10 cellular contexts compared by ENCODE assay signal in genomic region chr4:71732706-71733105, GRCh38. TPM values are rescaled to one million over a fixed set of nuclear protein-coding genes. Genes with fewer than 3 reads are reported as not detected.
A peak's percentile ranks its signal among the peaks of the same experiment; 100 is the strongest.
DNase-seq lines count a peak whose midpoint lies in the region; FAIRE-seq and TF ChIP-seq lines count a peak whose summit lies in the region.
"Had no signal": no experiment of that assay in that cellular context is flagged by ENCODE, and none has a peak within 500 bp of the region (broad histone marks: within the 10 kb centered on the region; RNA-seq: fewer than 3 reads in every experiment).

No MANE protein-coding gene starts in this region.

- TF ChIP-seq CTCF in endothelial cell of umbilical vein (IDR thresholded peaks at IDR 0.05; ENCODE audit: extremely low read depth in 1 of 2, insufficient read depth in 1 of 2, low read depth in 1 of 2, low read length in 2 of 2) = peak in 1 of 2 donors; percentile 7

- H3K4me3 ChIP-seq in endothelial cell of umbilical vein (replicated peaks in 1 of 3; ENCODE audit: insufficient read depth in 1 of 3, low read depth in 1 of 3, low read length in 3 of 3) = no peak overlapping the region

- no peak overlapping the region for H3K9ac ChIP-seq in endothelial cell of umbilical vein (replicated peaks; ENCODE audit: extremely low read depth, insufficient read depth, low read length)
- H3K9ac ChIP-seq: parathyroid adenoma had no signal

- no peak for TF ChIP-seq POLR2A in endothelial cell of umbilical vein (IDR thresholded peaks at IDR 0.05; ENCODE audit: low read depth, low read length)

- no peaks in the 10 kb centered on the region for H3K79me2 ChIP-seq in endothelial cell of umbilical vein (ENCODE audit: control insufficient read depth, insufficient read depth, low read length)
- H3K79me2 ChIP-seq: parathyroid adenoma had no signal

- no peak overlapping the region for H3K4me2 ChIP-seq in endothelial cell of umbilical vein (ENCODE audit: insufficient read depth, low read length)

- H3K27ac ChIP-seq in endothelial cell of umbilical vein (ENCODE audit: insufficient read depth, low read depth, low read length) = no peak overlapping the region
- H3K27ac ChIP-seq: parathyroid adenoma had no signal

- no peak overlapping the region for H2AFZ ChIP-seq in endothelial cell of umbilical vein (ENCODE audit: low read depth, low read length)
- H2AFZ ChIP-seq: parathyroid adenoma had no signal

- H3K4me1 ChIP-seq in endothelial cell of umbilical vein (ENCODE audit: control insufficient read depth, extremely low read depth, insufficient read depth, low read length) = no peaks in the 10 kb centered on the region
- H3K4me1 ChIP-seq: parathyroid adenoma had no signal

- peak; percentile 52 for DNase-seq in DMS 273 (lab: John Stamatoyannopoulos, UW; ENCODE audit: unreplicated experiment)
- no peak for DNase-seq in DMS 273 treated with DMSO at 0.1 percent for 48 hours (lab: John Stamatoyannopoulos, UW)
- DNase-seq in NCI-H2171 (lab: John Stamatoyannopoulos, UW) = peak; percentile 8
- peak; percentile 14 for DNase-seq in endothelial cell of umbilical vein (ENCODE audit: low read depth, low spot score)
- DNase-seq in renal cortical epithelial cell (ENCODE audit: low read depth) = peak; percentile 75
- no peak for DNase-seq in stimulated activated CD4-positive, alpha-beta T cell treated with anti-CD3 and anti-CD28 coated beads, Interleukin-4, amount 100 ng/mL, for 4 hours
- no peak for DNase-seq in C1 segment of cervical spinal cord (lab: John Stamatoyannopoulos, UW)
- DNase-seq in G401 (ENCODE audit: low spot score) = no peak
- DNase-seq: activated T-cell treated with anti-CD3 and anti-CD28 coated beads, Interleukin-2, amount 50 U/mL, for 4 hours had no signal

- H3K9me3 ChIP-seq in endothelial cell of umbilical vein (replicated peaks; ENCODE audit: control insufficient read depth, insufficient read depth, low read length) = no peaks in the 10 kb centered on the region

- POLR2A ChIA-PET in endothelial cell of umbilical vein (lab: Charles Lee) = no interaction called here

- no peak for FAIRE-seq in endothelial cell of umbilical vein (lab: Jason Lieb, UNC)

- H4K20me1 ChIP-seq in endothelial cell of umbilical vein (replicated peaks; ENCODE audit: control insufficient read depth, extremely low read depth, insufficient read depth, low read length) = no peaks in the 10 kb centered on the region

- H3K27me3 ChIP-seq in endothelial cell of umbilical vein (ENCODE audit: control insufficient read depth in 2 of 2, insufficient read depth in 2 of 2, low read length in 2 of 2) = no peaks in the 10 kb centered on the region

- intact Hi-C loops in endothelial cell of umbilical vein (cut with micrococcal nuclease) = loop anchor here (1.0 to 10.0 kb wide), 5 partner anchors 210 to 1282 kb away; no protein-coding TSS in a partner anchor

- no peaks in the 10 kb centered on the region for H3K36me3 ChIP-seq in endothelial cell of umbilical vein (ENCODE audit: control insufficient read depth in 2 of 2, extremely low read depth in 1 of 2, insufficient read depth in 2 of 2, low read length in 2 of 2)

- no TSS peak for BruUV-seq in endothelial cell of umbilical vein (replicated peaks; lab: Mats Ljungman, UMichigan)

- no peaks in the 10 kb centered on the region for H3K9me1 ChIP-seq in endothelial cell of umbilical vein (replicated peaks; ENCODE audit: control insufficient read depth, extremely low read depth, insufficient read depth, low read length)

- CTCF ChIA-PET in endothelial cell of umbilical vein (lab: Charles Lee) = no interaction called here

- dilution Hi-C loops in endothelial cell of umbilical vein (cut with MboI; ENCODE audit: extremely low pct_ligation_motif_present, low sequenced_read_pairs) = no loop called here

- in situ Hi-C loops in G401 (cut with HindIII; ENCODE audit: low sequenced_read_pairs) = no loop called here

TF ChIP-seq in endothelial cell of umbilical vein, 7 proteins besides CTCF, POLR2A, EP300 and RAD21:
- TF ChIP-seq JUN (IDR thresholded peaks at IDR 0.05; ENCODE audit: borderline replicate concordance, insufficient read depth, insufficient read length, low read depth) (no peak), FOS (IDR thresholded peaks at IDR 0.05; ENCODE audit: borderline replicate concordance, insufficient read depth, low read length) (no peak), GATA2 (IDR thresholded peaks at IDR 0.05; ENCODE audit: insufficient read depth, insufficient read length, low read depth, low read length) (no peak), EZH2 (IDR thresholded peaks at IDR 0.05; ENCODE audit: borderline replicate concordance, low read depth, low read length, severe bottlenecking) (no peak), MAX (IDR thresholded peaks at IDR 0.05; ENCODE audit: insufficient read depth, insufficient read length) (no peak), MYC (IDR thresholded peaks at IDR 0.05; ENCODE audit: low read depth, low read length) (no peak), POLR2AphosphoS5 (IDR thresholded peaks at IDR 0.05; ENCODE audit: insufficient read depth, low read depth, low read length) (no peak)
TF ChIP-seq in endothelial cell of umbilical vein: peak in this region for 0.

RNA-seq across cellular contexts. Expression of gene GC, which starts 51.2 kb away (rescaled TPM):
- total RNA-seq in endothelial cell of umbilical vein = not detected in 2 replicates
- polyA plus RNA-seq in endothelial cell of umbilical vein = not detected in 2 replicates
- not detected in 2 replicates for polyA plus RNA-seq in endothelial cell of umbilical vein (2011; cell fraction: cytosol; rRNA removed)
- not detected in 2 replicates for polyA plus RNA-seq in endothelial cell of umbilical vein (2011; cell fraction: nucleus; rRNA removed)
- polyA plus RNA-seq in endothelial cell of umbilical vein (2012) = not detected in 2 replicates
- polyA minus RNA-seq in endothelial cell of umbilical vein = not detected in 2 replicates
- not detected for polyA minus RNA-seq in endothelial cell of umbilical vein (2011; cell fraction: cytosol; rRNA and poly(A)+ RNA removed)
- not detected in 2 replicates for polyA minus RNA-seq in endothelial cell of umbilical vein (2011; cell fraction: nucleus; rRNA and poly(A)+ RNA removed)
- not detected in 2 replicates for total RNA-seq in renal cortical epithelial cell
- total RNA-seq in G401 (2014; rRNA removed; shearing (Covaris generic)) = not detected in 2 replicates

Comparison
In these comparisons a context has a peak if more than half of its experiments do, and no peak if none do; other contexts are left out.
1. DNase-seq: peak in DMS 273 (single experiment), NCI-H2171 (single experiment), endothelial cell of umbilical vein (single experiment) and renal cortical epithelial cell (single experiment); none in DMS 273 treated with DMSO at 0.1 percent for 48 hours (single experiment), stimulated activated CD4-positive, alpha-beta T cell treated with anti-CD3 and anti-CD28 coated beads, Interleukin-4, amount 100 ng/mL, for 4 hours (0 of 2), C1 segment of cervical spinal cord (0 of 14) and G401 (single experiment).